ENCODE assay signal across 1 cellular context in genomic region chr1:9008236-9008635, GRCh38.
TF ChIP-seq lines count a peak whose summit lies in the region.

No MANE protein-coding gene starts in this region.

TF ChIP-seq in IMR-90, 13 proteins besides CTCF, POLR2A, EP300 and RAD21 (continued from another document):
- no peak for TF ChIP-seq USF2 (IDR thresholded peaks at IDR 0.05; ENCODE audit: low read depth, low read length)
- no peak for TF ChIP-seq CEBPB (IDR thresholded peaks at IDR 0.05; ENCODE audit: low read depth, low read length)
- TF ChIP-seq CHD1 (IDR thresholded peaks at IDR 0.05; ENCODE audit: low read depth, low read length): no peak
TF ChIP-seq in IMR-90: peak in this region for 0.
